Comparison of ENCODE assay signal across 8 cellular contexts in genomic region chr11:65576867-65577755, GRCh38. TPM values are rescaled to one million over a fixed set of nuclear protein-coding genes. Genes with fewer than 3 reads are reported as not detected.
DNase-seq lines count a peak whose midpoint lies in the region; ATAC-seq and TF ChIP-seq lines count a peak whose summit lies in the region.

No MANE protein-coding gene starts in this region.

- peaks cover 20% of the 10 kb centered on the region for H3K4me1 ChIP-seq in prostate gland (replicated peaks)

- peaks cover 0 to 19% of the 10 kb centered on the region in 2 donors for H3K36me3 ChIP-seq in prostate gland

- TF ChIP-seq POLR2A in prostate gland (IDR thresholded peaks at IDR 0.05), result peak; percentile 66

- no peaks in the 10 kb centered on the region for H3K27me3 ChIP-seq in prostate gland (replicated peaks; ENCODE audit: insufficient read depth)

- H3K27ac ChIP-seq in prostate gland, result peak overlapping the region; percentile 87 to 96

- H3K9me3 ChIP-seq in prostate gland, result no peaks in the 10 kb centered on the region

- intact Hi-C loops in prostate gland (cut with DNase I), result loop anchor here (2.0 to 5.0 kb wide), 2 partner anchors 34 to 85 kb away; partner anchors contain the start of gene RELA

- peak overlapping the region; percentile 74 to 78 for H3K4me3 ChIP-seq in prostate gland

- TF ChIP-seq CTCF in prostate gland (IDR thresholded peaks at IDR 0.05), result no peak

- DNase-seq in Caki2 (ENCODE audit: low read depth), result peak; percentile 71
- peak; percentile 39 to 43 for DNase-seq in Kasumi-1 (lab: John Stamatoyannopoulos, UW)
- DNase-seq in activated T-cell treated with anti-CD3 and anti-CD28 coated beads, Interleukin-2, amount 50 U/mL, for 48 hours, result peak; percentile 61 to 70
- DNase-seq in glomerular visceral epithelial cell (ENCODE audit: extremely low spot score), result peak; percentile 87
- no peak for DNase-seq in prostate gland (ENCODE audit: low spot score)
- no peak for DNase-seq in islet precursor cell
- no peak for DNase-seq in NCI-H2029 (lab: John Stamatoyannopoulos, UW)

- in situ Hi-C loops in Caki2 (cut with HindIII; ENCODE audit: low pct_unique_long_range_greater_than_20kb, low sequenced_read_pairs), result no loop called here

- WGBS in prostate gland, result 36% methylated on average over 17 of the region's 18 CpGs

- no peak for ATAC-seq in HG03521 (IDR thresholded peaks at IDR 0.05; ENCODE audit: unreplicated experiment)

RNA-seq across cellular contexts. Expression of gene EHBP1L1, which starts 1.3 kb away (rescaled TPM):
- 35.3 and 39.2 TPM in 2 replicates for total RNA-seq in Caki2 (2014; rRNA removed; shearing (Covaris generic); ENCODE audit: low replicate concordance)
- 10 to 100 TPM; 68.2 to 98.7 TPM for total RNA-seq in prostate gland

RNA-seq across cellular contexts. Expression of gene FAM89B, which starts 4.8 kb away (rescaled TPM):
- 18.4 and 53.5 TPM in 2 replicates for total RNA-seq in Caki2 (2014; rRNA removed; shearing (Covaris generic); ENCODE audit: low replicate concordance)
- total RNA-seq in prostate gland, result 10 to 100 TPM; 68.6 to 92.6 TPM

RNA-seq across cellular contexts. Expression of gene ZNRD2, which starts 6.8 kb away (rescaled TPM):
- 90.4 and 96.5 TPM in 2 replicates for total RNA-seq in Caki2 (2014; rRNA removed; shearing (Covaris generic); ENCODE audit: low replicate concordance)
- total RNA-seq in prostate gland, result 10 to 100 TPM; 72.8 to 98.1 TPM

RNA-seq across cellular contexts. Expression of gene KCNK7, which starts 18.5 kb away (rescaled TPM):
- total RNA-seq in Caki2 (2014; rRNA removed; shearing (Covaris generic); ENCODE audit: low replicate concordance), result not detected in 2 replicates
- total RNA-seq in prostate gland, result under 1 TPM in 1 of 2 donors, not detected in 1; 0.74 TPM

RNA-seq across cellular contexts. Expression of gene LTBP3, which starts 19.0 kb away (rescaled TPM):
- total RNA-seq in Caki2 (2014; rRNA removed; shearing (Covaris generic); ENCODE audit: low replicate concordance), result 74.6 and 77.7 TPM in 2 replicates
- 100 to 1,000 TPM; 220 to 234 TPM for total RNA-seq in prostate gland

Comparison
In these comparisons a context has a peak if more than half of its experiments do, and no peak if none do; other contexts are left out.
1. DNase-seq: peak in Caki2 (single experiment), Kasumi-1 (2 of 2), activated T-cell treated with anti-CD3 and anti-CD28 coated beads, Interleukin-2, amount 50 U/mL, for 48 hours (2 of 2) and glomerular visceral epithelial cell (single experiment); none in prostate gland (single experiment), islet precursor cell (single experiment) and NCI-H2029 (single experiment).